8 cellular contexts compared by ENCODE assay signal in genomic region chr1:32702599-32703478, GRCh38. TPM values are rescaled to one million over a fixed set of nuclear protein-coding genes. Genes with fewer than 3 reads are reported as not detected.
DNase-seq lines count a peak whose midpoint lies in the region; ATAC-seq and TF ChIP-seq lines count a peak whose summit lies in the region.

SYNC (minus strand) TSS chr1:32702770; CDS start chr1:32702660, 110 bp downstream.

- H3K27ac ChIP-seq in BLaER1 treated with 17β-estradiol and CSF1 and Interleukin-3, amounts not matched to agents 10 nM and 100 nM: peak within 1 kb of the TSS in 5 of 11 experiments; percentile 8 to 52 (median 37); a peak in 7 of 22 replicates

- ATAC-seq in activated naive CD4-positive, alpha-beta T cell treated with anti-CD3 and anti-CD28 coated beads, Interleukin-2, amount 50 U/mL, for 72 hours: peak; percentile 47 to 74
- no peak for ATAC-seq in GM18505 (IDR thresholded peaks at IDR 0.05; ENCODE audit: unreplicated experiment)

- H3K4me3 ChIP-seq in BLaER1 treated with 17β-estradiol and CSF1 and Interleukin-3, amounts not matched to agents 10 nM and 100 nM: peak within 1 kb of the TSS; percentile 51 to 73 (median 60)
- H3K4me3 ChIP-seq in neuron (ENCODE audit: low read length): peak within 1 kb of the TSS; percentile 26

- peaks cover 5 to 7% of the 10 kb centered on the region in 2 donors for H3K36me3 Mint-ChIP-seq in activated naive CD4-positive, alpha-beta T cell treated with anti-CD3 and anti-CD28 coated beads, Interleukin-2, amount 50 U/mL, for 72 hours

- H3K4me2 ChIP-seq in BLaER1 treated with 17β-estradiol and CSF1 and Interleukin-3, amounts not matched to agents 10 nM and 100 nM: peak within 1 kb of the TSS; percentile 92 to 98 (median 96)

- no peaks in the 10 kb centered on the region for H3K36me3 ChIP-seq in BLaER1 treated with 17β-estradiol and CSF1 and Interleukin-3, amounts not matched to agents 10 nM and 100 nM
- no peaks in the 10 kb centered on the region for H3K36me3 ChIP-seq in neuron (ENCODE audit: insufficient read depth, low read length)

- peaks cover 30 to 49% (median 40%) of the 10 kb centered on the region in 10 experiments for H3K4me1 ChIP-seq in BLaER1 treated with 17β-estradiol and CSF1 and Interleukin-3, amounts not matched to agents 10 nM and 100 nM
- peaks cover 15% of the 10 kb centered on the region for H3K4me1 ChIP-seq in neuron (ENCODE audit: insufficient read depth, low read length)

- no peaks in the 10 kb centered on the region for H3K9me3 Mint-ChIP-seq in activated naive CD4-positive, alpha-beta T cell treated with anti-CD3 and anti-CD28 coated beads, Interleukin-2, amount 50 U/mL, for 72 hours

- peaks cover 0 to 6% (median 0%) of the 10 kb centered on the region in 11 experiments; a peak in 2 of 22 replicates for H3K9me3 ChIP-seq in BLaER1 treated with 17β-estradiol and CSF1 and Interleukin-3, amounts not matched to agents 10 nM and 100 nM (replicated peaks in 1 of 11)
- no peaks in the 10 kb centered on the region for H3K9me3 ChIP-seq in neuron (ENCODE audit: low read length)

- DNase-seq in HK-2 (ENCODE audit: unreplicated experiment) (peak; percentile 50), glomerular endothelial cell (ENCODE audit: extremely low read depth, low read depth, low spot score) (no peak), NK-92 (lab: John Stamatoyannopoulos, UW; ENCODE audit: unreplicated experiment) (no peak), MV-4-11 (lab: John Stamatoyannopoulos, UW) (no peak)
- DNase-seq in activated naive CD4-positive, alpha-beta T cell treated with anti-CD3 and anti-CD28 coated beads, Interleukin-2, amount 50 U/mL, for 72 hours (ENCODE audit: low spot score in 2 of 2): peak in 1 of 2 donors; percentile 29

- peak within 1 kb of the TSS; percentile 69 for H2AFZ ChIP-seq in neuron (ENCODE audit: low read depth, low read length)

- H3K9ac ChIP-seq in BLaER1 treated with 17β-estradiol and CSF1 and Interleukin-3, amounts not matched to agents 10 nM and 100 nM: peak within 1 kb of the TSS; percentile 15 to 77 (median 66); a peak in 21 of 22 replicates

- TF ChIP-seq POLR2A in GM18505 (IDR thresholded peaks at IDR 0.05; ENCODE audit: borderline replicate concordance, extremely low read depth, insufficient read depth, insufficient read length): no peak

- H4K20me1 ChIP-seq in BLaER1 treated with 17β-estradiol and CSF1 and Interleukin-3, amounts not matched to agents 10 nM and 100 nM: peaks cover 0 to 23% (median 0%) of the 10 kb centered on the region in 11 experiments; a peak in 4 of 22 replicates

- peaks cover 28 to 48% (median 42%) of the 10 kb centered on the region in 11 experiments for H3K27me3 ChIP-seq in BLaER1 treated with 17β-estradiol and CSF1 and Interleukin-3, amounts not matched to agents 10 nM and 100 nM
- peaks cover 34% of the 10 kb centered on the region for H3K27me3 ChIP-seq in neuron (ENCODE audit: insufficient read depth, low read length)

- no peak within 1 kb of the TSS for H3K27ac Mint-ChIP-seq in activated naive CD4-positive, alpha-beta T cell treated with anti-CD3 and anti-CD28 coated beads, Interleukin-2, amount 50 U/mL, for 72 hours

RNA-seq across cellular contexts. Expression of gene SYNC, which starts in this region (rescaled TPM):
- not detected for total RNA-seq in activated naive CD4-positive, alpha-beta T cell treated with anti-CD3 and anti-CD28 coated beads, Interleukin-2, amount 50 U/mL, for 72 hours
- 17.6 and 23.9 TPM in 2 replicates for total RNA-seq in glomerular endothelial cell

Comparison
In these comparisons a context has a peak if more than half of its experiments do, and no peak if none do; other contexts are left out.
1. RNA of gene SYNC (total RNA-seq): 17.6 to 23.9 TPM in glomerular endothelial cell; not detected in activated naive CD4-positive, alpha-beta T cell treated with anti-CD3 and anti-CD28 coated beads, Interleukin-2, amount 50 U/mL, for 72 hours; every median in the first group is over 10 times any median in the second.
2. Peak in ATAC-seq in activated naive CD4-positive, alpha-beta T cell treated with anti-CD3 and anti-CD28 coated beads, Interleukin-2, amount 50 U/mL, for 72 hours; RNA of the gene not detected or under 1 TPM.